ENCODE assay signal across 1 cellular context in the genomic region with DNA sequence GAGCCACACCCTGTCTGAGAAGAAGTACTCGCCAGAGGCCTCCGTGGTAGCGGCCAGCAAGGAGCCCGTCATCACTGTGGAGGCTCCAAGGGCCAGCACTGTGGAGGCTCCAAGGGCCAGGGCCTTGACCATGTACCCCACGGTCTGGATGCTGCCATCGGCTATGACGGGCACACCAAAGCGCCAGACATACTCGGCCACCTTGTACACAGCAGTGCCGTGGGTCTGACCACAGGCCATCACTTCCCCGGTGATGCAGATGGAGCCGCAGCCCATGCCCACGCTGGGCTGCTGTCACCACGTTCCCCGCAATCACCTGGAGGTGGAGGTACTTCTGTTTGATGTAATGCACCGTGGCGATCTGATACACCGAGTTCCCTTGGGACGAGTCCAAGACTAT.
TF ChIP-seq lines count a peak whose summit lies in the region.

No MANE protein-coding gene starts in this region.

TF ChIP-seq in K562, 482 proteins besides CTCF, POLR2A, EP300 and RAD21 (continued from another document):
- TF ChIP-seq, protein P1, sequence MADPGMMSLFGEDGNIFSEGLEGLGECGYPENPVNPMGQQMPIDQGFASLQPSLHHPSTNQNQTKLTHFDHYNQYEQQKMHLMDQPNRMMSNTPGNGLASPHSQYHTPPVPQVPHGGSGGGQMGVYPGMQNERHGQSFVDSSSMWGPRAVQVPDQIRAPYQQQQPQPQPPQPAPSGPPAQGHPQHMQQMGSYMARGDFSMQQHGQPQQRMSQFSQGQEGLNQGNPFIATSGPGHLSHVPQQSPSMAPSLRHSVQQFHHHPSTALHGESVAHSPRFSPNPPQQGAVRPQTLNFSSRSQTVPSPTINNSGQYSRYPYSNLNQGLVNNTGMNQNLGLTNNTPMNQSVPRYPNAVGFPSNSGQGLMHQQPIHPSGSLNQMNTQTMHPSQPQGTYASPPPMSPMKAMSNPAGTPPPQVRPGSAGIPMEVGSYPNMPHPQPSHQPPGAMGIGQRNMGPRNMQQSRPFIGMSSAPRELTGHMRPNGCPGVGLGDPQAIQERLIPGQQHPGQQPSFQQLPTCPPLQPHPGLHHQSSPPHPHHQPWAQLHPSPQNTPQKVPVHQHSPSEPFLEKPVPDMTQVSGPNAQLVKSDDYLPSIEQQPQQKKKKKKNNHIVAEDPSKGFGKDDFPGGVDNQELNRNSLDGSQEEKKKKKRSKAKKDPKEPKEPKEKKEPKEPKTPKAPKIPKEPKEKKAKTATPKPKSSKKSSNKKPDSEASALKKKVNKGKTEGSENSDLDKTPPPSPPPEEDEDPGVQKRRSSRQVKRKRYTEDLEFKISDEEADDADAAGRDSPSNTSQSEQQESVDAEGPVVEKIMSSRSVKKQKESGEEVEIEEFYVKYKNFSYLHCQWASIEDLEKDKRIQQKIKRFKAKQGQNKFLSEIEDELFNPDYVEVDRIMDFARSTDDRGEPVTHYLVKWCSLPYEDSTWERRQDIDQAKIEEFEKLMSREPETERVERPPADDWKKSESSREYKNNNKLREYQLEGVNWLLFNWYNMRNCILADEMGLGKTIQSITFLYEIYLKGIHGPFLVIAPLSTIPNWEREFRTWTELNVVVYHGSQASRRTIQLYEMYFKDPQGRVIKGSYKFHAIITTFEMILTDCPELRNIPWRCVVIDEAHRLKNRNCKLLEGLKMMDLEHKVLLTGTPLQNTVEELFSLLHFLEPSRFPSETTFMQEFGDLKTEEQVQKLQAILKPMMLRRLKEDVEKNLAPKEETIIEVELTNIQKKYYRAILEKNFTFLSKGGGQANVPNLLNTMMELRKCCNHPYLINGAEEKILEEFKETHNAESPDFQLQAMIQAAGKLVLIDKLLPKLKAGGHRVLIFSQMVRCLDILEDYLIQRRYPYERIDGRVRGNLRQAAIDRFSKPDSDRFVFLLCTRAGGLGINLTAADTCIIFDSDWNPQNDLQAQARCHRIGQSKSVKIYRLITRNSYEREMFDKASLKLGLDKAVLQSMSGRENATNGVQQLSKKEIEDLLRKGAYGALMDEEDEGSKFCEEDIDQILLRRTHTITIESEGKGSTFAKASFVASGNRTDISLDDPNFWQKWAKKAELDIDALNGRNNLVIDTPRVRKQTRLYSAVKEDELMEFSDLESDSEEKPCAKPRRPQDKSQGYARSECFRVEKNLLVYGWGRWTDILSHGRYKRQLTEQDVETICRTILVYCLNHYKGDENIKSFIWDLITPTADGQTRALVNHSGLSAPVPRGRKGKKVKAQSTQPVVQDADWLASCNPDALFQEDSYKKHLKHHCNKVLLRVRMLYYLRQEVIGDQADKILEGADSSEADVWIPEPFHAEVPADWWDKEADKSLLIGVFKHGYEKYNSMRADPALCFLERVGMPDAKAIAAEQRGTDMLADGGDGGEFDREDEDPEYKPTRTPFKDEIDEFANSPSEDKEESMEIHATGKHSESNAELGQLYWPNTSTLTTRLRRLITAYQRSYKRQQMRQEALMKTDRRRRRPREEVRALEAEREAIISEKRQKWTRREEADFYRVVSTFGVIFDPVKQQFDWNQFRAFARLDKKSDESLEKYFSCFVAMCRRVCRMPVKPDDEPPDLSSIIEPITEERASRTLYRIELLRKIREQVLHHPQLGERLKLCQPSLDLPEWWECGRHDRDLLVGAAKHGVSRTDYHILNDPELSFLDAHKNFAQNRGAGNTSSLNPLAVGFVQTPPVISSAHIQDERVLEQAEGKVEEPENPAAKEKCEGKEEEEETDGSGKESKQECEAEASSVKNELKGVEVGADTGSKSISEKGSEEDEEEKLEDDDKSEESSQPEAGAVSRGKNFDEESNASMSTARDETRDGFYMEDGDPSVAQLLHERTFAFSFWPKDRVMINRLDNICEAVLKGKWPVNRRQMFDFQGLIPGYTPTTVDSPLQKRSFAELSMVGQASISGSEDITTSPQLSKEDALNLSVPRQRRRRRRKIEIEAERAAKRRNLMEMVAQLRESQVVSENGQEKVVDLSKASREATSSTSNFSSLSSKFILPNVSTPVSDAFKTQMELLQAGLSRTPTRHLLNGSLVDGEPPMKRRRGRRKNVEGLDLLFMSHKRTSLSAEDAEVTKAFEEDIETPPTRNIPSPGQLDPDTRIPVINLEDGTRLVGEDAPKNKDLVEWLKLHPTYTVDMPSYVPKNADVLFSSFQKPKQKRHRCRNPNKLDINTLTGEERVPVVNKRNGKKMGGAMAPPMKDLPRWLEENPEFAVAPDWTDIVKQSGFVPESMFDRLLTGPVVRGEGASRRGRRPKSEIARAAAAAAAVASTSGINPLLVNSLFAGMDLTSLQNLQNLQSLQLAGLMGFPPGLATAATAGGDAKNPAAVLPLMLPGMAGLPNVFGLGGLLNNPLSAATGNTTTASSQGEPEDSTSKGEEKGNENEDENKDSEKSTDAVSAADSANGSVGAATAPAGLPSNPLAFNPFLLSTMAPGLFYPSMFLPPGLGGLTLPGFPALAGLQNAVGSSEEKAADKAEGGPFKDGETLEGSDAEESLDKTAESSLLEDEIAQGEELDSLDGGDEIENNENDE (IDR thresholded peaks at IDR 0.05; ENCODE audit: low read depth, low read length), result no peak
- no peak for TF ChIP-seq NR2C2 (CRISPR knock-in tag; IDR thresholded peaks at IDR 0.05)
- TF ChIP-seq NR2C2 (tag; IDR thresholded peaks at IDR 0.05), result no peak
- no peak for TF ChIP-seq HNRNPH1 (optimal IDR thresholded peaks at IDR 0.05; ENCODE audit: low read depth, low read length)
- no peak for TF ChIP-seq ZNF764 (CRISPR knock-in tag; IDR thresholded peaks at IDR 0.05; ENCODE audit: low read depth)
- TF ChIP-seq BRD9 (IDR thresholded peaks at IDR 0.05; ENCODE audit: low read depth, partially characterized antibody), result no peak
- TF ChIP-seq, protein P2, sequence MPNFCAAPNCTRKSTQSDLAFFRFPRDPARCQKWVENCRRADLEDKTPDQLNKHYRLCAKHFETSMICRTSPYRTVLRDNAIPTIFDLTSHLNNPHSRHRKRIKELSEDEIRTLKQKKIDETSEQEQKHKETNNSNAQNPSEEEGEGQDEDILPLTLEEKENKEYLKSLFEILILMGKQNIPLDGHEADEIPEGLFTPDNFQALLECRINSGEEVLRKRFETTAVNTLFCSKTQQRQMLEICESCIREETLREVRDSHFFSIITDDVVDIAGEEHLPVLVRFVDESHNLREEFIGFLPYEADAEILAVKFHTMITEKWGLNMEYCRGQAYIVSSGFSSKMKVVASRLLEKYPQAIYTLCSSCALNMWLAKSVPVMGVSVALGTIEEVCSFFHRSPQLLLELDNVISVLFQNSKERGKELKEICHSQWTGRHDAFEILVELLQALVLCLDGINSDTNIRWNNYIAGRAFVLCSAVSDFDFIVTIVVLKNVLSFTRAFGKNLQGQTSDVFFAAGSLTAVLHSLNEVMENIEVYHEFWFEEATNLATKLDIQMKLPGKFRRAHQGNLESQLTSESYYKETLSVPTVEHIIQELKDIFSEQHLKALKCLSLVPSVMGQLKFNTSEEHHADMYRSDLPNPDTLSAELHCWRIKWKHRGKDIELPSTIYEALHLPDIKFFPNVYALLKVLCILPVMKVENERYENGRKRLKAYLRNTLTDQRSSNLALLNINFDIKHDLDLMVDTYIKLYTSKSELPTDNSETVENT (CRISPR knock-in tag; IDR thresholded peaks at IDR 0.05), result no peak
- TF ChIP-seq TAF9B (IDR thresholded peaks at IDR 0.05; ENCODE audit: partially characterized antibody), result no peak
- no peak for TF ChIP-seq MBD2 (IDR thresholded peaks at IDR 0.05; ENCODE audit: borderline replicate concordance, low read depth)
- no peak for TF ChIP-seq HDAC6 (IDR thresholded peaks at IDR 0.05; ENCODE audit: low read depth, low read length)
- TF ChIP-seq ZNF583 (CRISPR knock-in tag; IDR thresholded peaks at IDR 0.05), result no peak
- TF ChIP-seq ZNF217 (CRISPR knock-in tag; IDR thresholded peaks at IDR 0.05), result no peak
- TF ChIP-seq ZNF3 (CRISPR knock-in tag; IDR thresholded peaks at IDR 0.05), result no peak
- no peak for TF ChIP-seq TRIM28 (IDR thresholded peaks at IDR 0.05)
- no peak for TF ChIP-seq SRSF7 (optimal IDR thresholded peaks at IDR 0.05; ENCODE audit: low read depth, low read length)
- no peak for TF ChIP-seq PHF21A (IDR thresholded peaks at IDR 0.05; ENCODE audit: borderline replicate concordance, low read depth)
- TF ChIP-seq HMG20A (CRISPR knock-in tag; conservative IDR thresholded peaks at IDR 0.05), result no peak
- no peak for TF ChIP-seq THRA (IDR thresholded peaks at IDR 0.05)
- TF ChIP-seq BMI1 (IDR thresholded peaks at IDR 0.05; ENCODE audit: low read length), result no peak
- TF ChIP-seq FOXM1 (IDR thresholded peaks at IDR 0.05; ENCODE audit: low read depth), result no peak
- TF ChIP-seq FOXM1 (CRISPR knock-in tag; IDR thresholded peaks at IDR 0.05; ENCODE audit: low read depth), result no peak
